In the genomic region with DNA sequence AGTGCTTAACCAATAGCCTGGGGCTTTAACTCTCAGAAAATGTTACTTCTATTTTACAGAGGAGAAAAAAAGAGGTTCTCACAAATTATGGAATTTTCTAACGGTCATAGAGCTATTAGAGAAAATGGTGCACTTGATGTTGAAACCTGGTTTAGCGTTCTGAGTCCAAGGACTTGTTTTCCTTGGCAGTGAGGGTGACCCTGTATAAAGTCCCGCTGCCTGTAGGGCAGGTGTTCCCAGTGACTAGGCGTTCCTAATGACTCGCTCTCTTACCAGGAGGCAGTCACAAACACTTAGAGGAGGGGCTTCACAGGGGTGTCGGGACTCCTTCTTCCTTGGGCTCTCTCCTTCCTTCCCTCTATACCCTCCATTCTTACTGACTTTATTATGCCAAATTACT, we compare ENCODE assay signal across 31 cellular contexts.
"Had no signal": no experiment of that assay in that cellular context is flagged by ENCODE, and none has a peak within 500 bp of the region (broad histone marks: within the 10 kb centered on the region; RNA-seq: fewer than 3 reads in every experiment).

No MANE protein-coding gene starts in this region.

- H3K36me3 ChIP-seq: neutrophil, spleen, suprapubic skin, tibial artery, transverse colon, upper lobe of left lung, vagina had no signal

- H3K79me2 ChIP-seq: parathyroid adenoma had no signal

- H3K27ac Mint-ChIP-seq: naive thymus-derived CD8-positive, alpha-beta T cell; natural killer cell treated with Interleukin-12 subunit alpha and Interleukin-12 subunit beta and Interleukin-15 and Interleukin-18, amount 100 ng/mL, for 72 hours; nephron progenitor cell; progenitor cell of endocrine pancreas; stimulated activated memory B cell treated with anti-CD40 and anti-IgM and Interleukin-4, amounts not matched to agents 10 μg/mL and 1 μg/mL and 100 μg/mL, for 72 hours; stimulated activated naive CD8-positive, alpha-beta T cell treated with anti-CD3 and anti-CD28 coated beads, Interleukin-15, amount 100 ng/mL, for 72 hours had no signal

- ATAC-seq: naive thymus-derived CD8-positive, alpha-beta T cell; natural killer cell treated with Interleukin-12 subunit alpha and Interleukin-12 subunit beta and Interleukin-15 and Interleukin-18, amount 100 ng/mL, for 72 hours; psoas muscle; right cardiac atrium; sciatic nerve; stimulated activated memory B cell treated with anti-CD40 and anti-IgM and Interleukin-4, amounts not matched to agents 10 μg/mL and 1 μg/mL and 100 μg/mL, for 72 hours; stimulated activated naive CD8-positive, alpha-beta T cell treated with anti-CD3 and anti-CD28 coated beads, Interleukin-15, amount 100 ng/mL, for 72 hours; stimulated activated naive CD8-positive, alpha-beta T cell treated with anti-CD3 and anti-CD28 coated beads, Interleukin-15, Interleukin-2, amounts not matched to agents 100 U/mL and 50 U/mL, for 24 hours had no signal

- H3K4me1 ChIP-seq: parathyroid adenoma, psoas muscle, spleen, suprapubic skin, testis, tibial artery, transverse colon, upper lobe of left lung, vagina had no signal

- H3K4me3 Mint-ChIP-seq: naive thymus-derived CD8-positive, alpha-beta T cell; natural killer cell treated with Interleukin-12 subunit alpha and Interleukin-12 subunit beta and Interleukin-15 and Interleukin-18, amount 100 ng/mL, for 72 hours; nephron progenitor cell; neural crest cell; stimulated activated memory B cell treated with anti-CD40 and anti-IgM and Interleukin-4, amounts not matched to agents 10 μg/mL and 1 μg/mL and 100 μg/mL, for 72 hours; stimulated activated naive CD8-positive, alpha-beta T cell treated with anti-CD3 and anti-CD28 coated beads, Interleukin-15, amount 100 ng/mL, for 72 hours had no signal

- DNase-seq: naive thymus-derived CD8-positive, alpha-beta T cell; nephron progenitor cell; nucleus accumbens; posterior cingulate gyrus; psoas muscle; right cardiac atrium; spleen; stimulated activated CD4-positive, alpha-beta T cell treated with anti-CD3 and anti-CD28 coated beads, Interleukin-12 subunit alpha, Interleukin-12 subunit beta, amount 100 ng/mL, for 4 hours; stimulated activated CD4-positive, alpha-beta T cell treated with anti-CD3 and anti-CD28 coated beads, Interleukin-1b, Interleukin-23, amount 100 ng/mL, for 48 hours; stimulated activated CD4-positive, alpha-beta T cell treated with anti-CD3 and anti-CD28 coated beads, Interleukin-4, amount 100 ng/mL, for 1 hour; stimulated activated CD4-positive, alpha-beta T cell treated with anti-CD3 and anti-CD28 coated beads, Interleukin-4, amount 100 ng/mL, for 4 hours; stimulated activated CD8-positive, alpha-beta memory T cell treated with anti-CD3 and anti-CD28 coated beads, Interleukin-4, amount 100 ng/mL, for 48 hours; stimulated activated naive CD4-positive, alpha-beta T cell; stimulated activated naive CD8-positive, alpha-beta T cell treated with anti-CD3 and anti-CD28 coated beads, Interleukin-15, amount 100 ng/mL, for 72 hours; stimulated activated naive CD8-positive, alpha-beta T cell treated with anti-CD3 and anti-CD28 coated beads, Interleukin-15, Interleukin-2, amounts not matched to agents 100 U/mL and 50 U/mL, for 24 hours; substantia nigra; testis; tibial artery; transverse colon; upper lobe of left lung had no signal

- H3K4me2 ChIP-seq: smooth muscle cell had no signal

- H3K9me3 ChIP-seq: neutrophil, psoas muscle, spleen, suprapubic skin, testis, tibial artery, transverse colon, upper lobe of left lung, vagina had no signal

- H3K27ac ChIP-seq: neutrophil, parathyroid adenoma, psoas muscle, skin epidermis, spleen, suprapubic skin, testis, tibial artery, transverse colon, upper lobe of left lung, vagina had no signal

- H2AFZ ChIP-seq: parathyroid adenoma had no signal

- H3K27me3 ChIP-seq: neutrophil, suprapubic skin, testis, tibial artery, transverse colon, upper lobe of left lung, vagina had no signal

- H3K9me3 Mint-ChIP-seq: natural killer cell treated with Interleukin-12 subunit alpha and Interleukin-12 subunit beta and Interleukin-15 and Interleukin-18, amount 100 ng/mL, for 72 hours; nephron progenitor cell; neural crest cell; stimulated activated naive CD8-positive, alpha-beta T cell treated with anti-CD3 and anti-CD28 coated beads, Interleukin-15, amount 100 ng/mL, for 72 hours had no signal

- H3K36me3 Mint-ChIP-seq: natural killer cell treated with Interleukin-12 subunit alpha and Interleukin-12 subunit beta and Interleukin-15 and Interleukin-18, amount 100 ng/mL, for 72 hours; stimulated activated memory B cell treated with anti-CD40 and anti-IgM and Interleukin-4, amounts not matched to agents 10 μg/mL and 1 μg/mL and 100 μg/mL, for 72 hours had no signal

- H3K4me1 Mint-ChIP-seq: naive thymus-derived CD8-positive, alpha-beta T cell; nephron progenitor cell; stimulated activated memory B cell treated with anti-CD40 and anti-IgM and Interleukin-4, amounts not matched to agents 10 μg/mL and 1 μg/mL and 100 μg/mL, for 72 hours; stimulated activated naive CD8-positive, alpha-beta T cell treated with anti-CD3 and anti-CD28 coated beads, Interleukin-15, amount 100 ng/mL, for 72 hours had no signal

- H3K9ac ChIP-seq: parathyroid adenoma had no signal

- H3K4me3 ChIP-seq: psoas muscle, skin epidermis, smooth muscle cell, spleen, suprapubic skin, testis, tibial artery, transverse colon, upper lobe of left lung, vagina had no signal
